1 cellular context compared by ENCODE assay signal in the genomic region with DNA sequence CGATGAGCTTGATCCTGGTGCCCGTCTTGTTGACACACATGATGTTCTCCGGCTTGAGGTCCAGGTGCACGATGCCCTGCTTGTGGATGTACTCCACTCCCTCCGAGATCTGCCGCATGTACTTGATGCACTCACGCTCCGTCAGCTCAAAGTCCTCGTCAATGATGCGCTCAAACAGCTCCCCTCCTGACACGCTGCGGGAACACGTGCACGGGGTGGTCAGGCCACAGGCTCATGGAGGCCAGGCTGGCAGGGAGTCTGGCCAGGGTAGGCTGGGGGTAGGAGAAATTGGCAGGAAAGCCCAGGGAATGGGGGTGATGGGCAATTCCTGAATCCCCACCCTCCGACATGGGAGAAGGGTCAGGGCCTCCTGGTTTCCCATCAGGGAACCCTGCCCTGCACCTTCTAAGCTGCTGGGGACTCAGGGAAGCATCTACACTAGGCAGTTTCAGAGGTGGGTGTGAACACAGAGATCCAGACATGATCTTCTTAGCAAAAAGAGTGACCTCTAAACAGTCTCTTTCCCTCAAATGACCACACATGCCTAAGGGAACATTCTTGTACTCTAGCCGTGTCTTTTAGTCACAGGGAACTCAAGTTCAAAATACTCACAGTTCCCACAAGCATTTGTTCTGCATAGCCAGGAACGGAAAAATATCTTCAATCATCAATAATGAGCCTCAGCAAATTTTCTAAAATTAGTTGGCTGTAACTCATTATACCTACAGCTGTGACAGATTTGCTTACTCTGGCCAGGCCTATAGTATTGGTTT.
TF ChIP-seq lines count a peak whose summit lies in the region.

No MANE protein-coding gene starts in this region.

TF ChIP-seq in H1, 55 proteins besides CTCF, POLR2A, EP300 and RAD21:
- TF ChIP-seq RNF2 (IDR thresholded peaks at IDR 0.05; ENCODE audit: borderline replicate concordance, low read depth, low read length, missing control alignments, poor library complexity, severe bottlenecking) = no peak
- TF ChIP-seq SP1 (IDR thresholded peaks at IDR 0.05; ENCODE audit: low read depth, low read length) = no peak
- no peak for TF ChIP-seq FOSL1 (IDR thresholded peaks at IDR 0.05; ENCODE audit: insufficient read depth, low read depth, low read length)
